ENCODE assay signal across 1 cellular context in genomic region chr14:68800361-68800760, GRCh38.
TF ChIP-seq lines count a peak whose summit lies in the region.

No MANE protein-coding gene starts in this region.

TF ChIP-seq in H1, 55 proteins besides CTCF, POLR2A, EP300 and RAD21:
- no peak for TF ChIP-seq CREB1 (IDR thresholded peaks at IDR 0.05)
TF ChIP-seq in H1: peak in this region for 0.
